ENCODE assay signal across 1 cellular context in the genomic region with DNA sequence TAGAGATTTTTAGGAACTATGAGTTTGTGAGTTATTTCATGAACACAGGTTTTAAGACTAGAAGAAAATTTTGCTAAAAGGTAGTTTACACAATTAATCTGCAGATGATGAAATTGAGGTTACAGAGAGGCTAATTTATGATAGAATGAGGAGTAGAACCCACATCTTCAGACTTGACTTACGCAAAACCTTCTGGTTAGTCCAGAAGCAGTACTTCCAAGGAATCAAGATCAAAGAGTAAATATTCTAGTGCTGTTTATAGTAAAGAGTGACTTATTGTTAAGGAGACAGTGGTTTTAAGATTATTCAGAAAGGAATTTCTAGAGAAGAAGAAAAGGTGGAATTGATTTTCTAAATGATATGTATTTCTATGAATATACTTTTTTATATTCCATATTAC.
TF ChIP-seq lines count a peak whose summit lies in the region.

No MANE protein-coding gene starts in this region.

TF ChIP-seq in IMR-90, 13 proteins besides CTCF, POLR2A, EP300 and RAD21 (continued from another document):
- TF ChIP-seq BHLHE40 (IDR thresholded peaks at IDR 0.05; ENCODE audit: low read depth, low read length) (no peak), CEBPB (IDR thresholded peaks at IDR 0.05; ENCODE audit: low read depth, low read length) (no peak), MAFK (IDR thresholded peaks at IDR 0.05; ENCODE audit: low read depth, low read length) (no peak), USF2 (IDR thresholded peaks at IDR 0.05; ENCODE audit: low read depth, low read length) (no peak), RFX5 (IDR thresholded peaks at IDR 0.05; ENCODE audit: low read depth, low read length) (no peak)
